ENCODE assay signal across 10 cellular contexts in genomic region chr9:35516481-35516880, GRCh38. TPM values are rescaled to one million over a fixed set of nuclear protein-coding genes. Genes with fewer than 3 reads are reported as not detected.
A peak's percentile ranks its signal among the peaks of the same experiment; 100 is the strongest.
DNase-seq lines count a peak whose midpoint lies in the region; ATAC-seq and TF ChIP-seq lines count a peak whose summit lies in the region.
"Had no signal": no experiment of that assay in that cellular context is flagged by ENCODE, and none has a peak within 500 bp of the region (broad histone marks: within the 10 kb centered on the region; RNA-seq: fewer than 3 reads in every experiment).

No MANE protein-coding gene starts in this region.

- H3K18ac ChIP-seq in mesenchymal stem cell (ENCODE audit: low read depth in 1 of 2, low read length in 2 of 2) = no peak overlapping the region

- H2BK15ac ChIP-seq in mesenchymal stem cell (ENCODE audit: low read depth, poor library complexity, severe bottlenecking) = no peak overlapping the region

- H3K9me3 Mint-ChIP-seq in activated naive CD4-positive, alpha-beta T cell treated with anti-CD3 and anti-CD28 coated beads, Interleukin-2, amount 50 U/mL, for 72 hours = no peaks in the 10 kb centered on the region
- H3K9me3 Mint-ChIP-seq in stimulated activated naive CD8-positive, alpha-beta T cell treated with anti-CD3 and anti-CD28 coated beads, Interleukin-15, amount 100 ng/mL, for 72 hours = no peaks in the 10 kb centered on the region
- H3K9me3 Mint-ChIP-seq: H9 had no signal

- no peak overlapping the region for H3K23ac ChIP-seq in mesenchymal stem cell (ENCODE audit: low read length in 2 of 2)

- H3K4ac ChIP-seq in mesenchymal stem cell (ENCODE audit: low read depth in 1 of 2, low read length in 2 of 2) = no peak overlapping the region

- no peaks in the 10 kb centered on the region for H3K27me3 Mint-ChIP-seq in stimulated activated naive CD8-positive, alpha-beta T cell treated with anti-CD3 and anti-CD28 coated beads, Interleukin-15, amount 100 ng/mL, for 72 hours

- H3K14ac ChIP-seq in mesenchymal stem cell (ENCODE audit: low read length in 2 of 2) = no peak overlapping the region

- H3K36me3 ChIP-seq in cardiac muscle cell = no peaks in the 10 kb centered on the region
- peaks cover 0 to 6% of the 10 kb centered on the region in 2 experiments for H3K36me3 ChIP-seq in mesenchymal stem cell (ENCODE audit: control insufficient read depth in 1 of 2, insufficient read depth in 2 of 2, low read depth in 1 of 2, low read length in 2 of 2)
- H3K36me3 ChIP-seq in upper lobe of right lung = no peaks in the 10 kb centered on the region

- no peaks in the 10 kb centered on the region for H3K4me1 Mint-ChIP-seq in stimulated activated naive CD8-positive, alpha-beta T cell treated with anti-CD3 and anti-CD28 coated beads, Interleukin-15, amount 100 ng/mL, for 72 hours

- intact Hi-C loops in cardiac septum (cut with DNase I) = no loop called here
- intact Hi-C loops in upper lobe of right lung (cut with DNase I) = no loop called here

- no peaks in the 10 kb centered on the region for H3K36me3 Mint-ChIP-seq in activated naive CD4-positive, alpha-beta T cell treated with anti-CD3 and anti-CD28 coated beads, Interleukin-2, amount 50 U/mL, for 72 hours

- no peak overlapping the region for H4K8ac ChIP-seq in mesenchymal stem cell (ENCODE audit: low read length)

- DNase-seq in cardiac muscle cell (ENCODE audit: low read depth in 1 of 2, low spot score in 1 of 2) = peak in 1 of 2 donors; percentile 75
- no peak for DNase-seq in cardiac septum (ENCODE audit: low spot score)
- DNase-seq in mesenchymal stem cell = peak; percentile 75
- no peak for DNase-seq in upper lobe of right lung
- DNase-seq in activated naive CD4-positive, alpha-beta T cell treated with anti-CD3 and anti-CD28 coated beads, Interleukin-2, amount 50 U/mL, for 72 hours (ENCODE audit: low spot score in 2 of 2) = no peak
- DNase-seq in GOT3 (lab: John Stamatoyannopoulos, UW) = no peak
- DNase-seq in stimulated activated naive CD8-positive, alpha-beta T cell treated with anti-CD3 and anti-CD28 coated beads, Interleukin-15, amount 100 ng/mL, for 72 hours = no peak
- DNase-seq: H9 had no signal

- 6% methylated on average over 1 of the region's 1 CpG for WGBS in mesenchymal stem cell

- H3K4me3 ChIP-seq in cardiac muscle cell = no peak overlapping the region
- H3K4me3 ChIP-seq in mesenchymal stem cell (ENCODE audit: insufficient read depth in 1 of 2, low read depth in 1 of 2, low read length in 2 of 2) = peak overlapping the region in 1 of 2 experiments; percentile 0
- no peak overlapping the region for H3K4me3 ChIP-seq in upper lobe of right lung
- H3K4me3 ChIP-seq: K562 had no signal

- peak overlapping the region; percentile 97 for H2AK5ac ChIP-seq in mesenchymal stem cell (ENCODE audit: low read length, severe bottlenecking)

- H3K4me3 Mint-ChIP-seq in stimulated activated naive CD8-positive, alpha-beta T cell treated with anti-CD3 and anti-CD28 coated beads, Interleukin-15, amount 100 ng/mL, for 72 hours = no peak overlapping the region
- H3K4me3 Mint-ChIP-seq: H9 had no signal

- H3K27me3 ChIP-seq in cardiac muscle cell (no peaks in the 10 kb centered on the region), mesenchymal stem cell (ENCODE audit: control insufficient read depth in 1 of 2, insufficient read depth in 1 of 2, low read length in 2 of 2) (no peaks in the 10 kb centered on the region), upper lobe of right lung (no peaks in the 10 kb centered on the region)

- H2AFZ ChIP-seq in mesenchymal stem cell (ENCODE audit: low read depth, low read length) = no peak overlapping the region

- H2BK12ac ChIP-seq in mesenchymal stem cell (ENCODE audit: low read length in 2 of 2) = no peak overlapping the region

- peak overlapping the region; percentile 72 for H3K9ac ChIP-seq in mesenchymal stem cell (ENCODE audit: low read length)

- H3K9me3 ChIP-seq in cardiac muscle cell (ENCODE audit: low read depth) (no peaks in the 10 kb centered on the region), mesenchymal stem cell (ENCODE audit: control insufficient read depth, low read length) (no peaks in the 10 kb centered on the region), upper lobe of right lung (no peaks in the 10 kb centered on the region)

- no peak overlapping the region for H2BK120ac ChIP-seq in mesenchymal stem cell (ENCODE audit: low read depth, low read length)

- H3K27ac Mint-ChIP-seq in activated naive CD4-positive, alpha-beta T cell treated with anti-CD3 and anti-CD28 coated beads, Interleukin-2, amount 50 U/mL, for 72 hours = no peak overlapping the region
- H3K27ac Mint-ChIP-seq in stimulated activated naive CD8-positive, alpha-beta T cell treated with anti-CD3 and anti-CD28 coated beads, Interleukin-15, amount 100 ng/mL, for 72 hours = no peak overlapping the region

- H3K4me1 ChIP-seq in cardiac muscle cell (ENCODE audit: low read depth) (peaks cover 48% of the 10 kb centered on the region), mesenchymal stem cell (ENCODE audit: control insufficient read depth, insufficient read depth, low read depth, low read length) (peaks cover 19% of the 10 kb centered on the region), upper lobe of right lung (peaks cover 55% of the 10 kb centered on the region)

- TF ChIP-seq CTCF in cardiac muscle cell (IDR thresholded peaks at IDR 0.05; ENCODE audit: low read depth, low read length) = no peak
- no peak for TF ChIP-seq CTCF in upper lobe of right lung (IDR thresholded peaks at IDR 0.05)

- H3K4me2 ChIP-seq in mesenchymal stem cell (ENCODE audit: low read length, poor library complexity, severe bottlenecking) = no peak overlapping the region

- no peak for ATAC-seq in upper lobe of right lung
- ATAC-seq in activated naive CD4-positive, alpha-beta T cell treated with anti-CD3 and anti-CD28 coated beads, Interleukin-2, amount 50 U/mL, for 72 hours = no peak
- no peak for ATAC-seq in stimulated activated naive CD8-positive, alpha-beta T cell treated with anti-CD3 and anti-CD28 coated beads, Interleukin-15, amount 100 ng/mL, for 72 hours
- ATAC-seq: K562 had no signal

- H4K91ac ChIP-seq in mesenchymal stem cell (ENCODE audit: low read length) = no peak overlapping the region

- peak overlapping the region; percentile 93 for H3K27ac ChIP-seq in cardiac muscle cell
- H3K27ac ChIP-seq in cingulate gyrus (ENCODE audit: low read depth, low read length) = peak overlapping the region; percentile 96
- H3K27ac ChIP-seq in mesenchymal stem cell (ENCODE audit: low read length, poor library complexity, severe bottlenecking) = peak overlapping the region; percentile 98
- peak overlapping the region; percentile 70 for H3K27ac ChIP-seq in upper lobe of right lung

- peaks cover 6% of the 10 kb centered on the region for H3K79me1 ChIP-seq in mesenchymal stem cell (replicated peaks; ENCODE audit: low read length, poor library complexity, severe bottlenecking)

- peak overlapping the region; percentile 90 for H2BK5ac ChIP-seq in mesenchymal stem cell (ENCODE audit: low read depth, low read length, poor library complexity, severe bottlenecking)

RNA-seq across cellular contexts. Expression of gene RUSC2, which starts 26.6 kb away (rescaled TPM):
- total RNA-seq in cardiac muscle cell (18.7 and 25.3 TPM in 2 replicates), cardiac septum (44.5 TPM), upper lobe of right lung (31.5 TPM)
- polyA plus RNA-seq in cardiac muscle cell = 13.8 and 18.7 TPM in 2 replicates
- 13.1 TPM for polyA plus RNA-seq in mesenchymal stem cell (2013, experiment 1 of 2)
- 12.6 TPM for polyA plus RNA-seq in mesenchymal stem cell (2013, experiment 2 of 2)
- 1 to 10 TPM; 5.1 to 10.0 TPM for total RNA-seq in activated naive CD4-positive, alpha-beta T cell treated with anti-CD3 and anti-CD28 coated beads, Interleukin-2, amount 50 U/mL, for 72 hours
